In genomic region chr2:86360781-86361180, GRCh38 we compare ENCODE assay signal across 11 cellular contexts.
"Had no signal": no experiment of that assay in that cellular context is flagged by ENCODE, and none has a peak within 500 bp of the region (broad histone marks: within the 10 kb centered on the region; RNA-seq: fewer than 3 reads in every experiment).

No MANE protein-coding gene starts in this region.

- H3K4me1 Mint-ChIP-seq: natural killer cell had no signal

- ATAC-seq: natural killer cell had no signal

- DNase-seq: activated CD4-positive, alpha-beta T cell treated with anti-CD3 and anti-CD28 coated beads for 4 hours; activated naive CD4-positive, alpha-beta T cell treated with anti-CD3 and anti-CD28 coated beads for 36 hours; colonic mucosa; foreskin melanocyte; natural killer cell; occipital lobe; stimulated activated CD4-positive, alpha-beta T cell treated with anti-CD3 and anti-CD28 coated beads, Interleukin-12 subunit alpha, Interleukin-12 subunit beta, amount 100 ng/mL, for 4 hours; T-helper 1 cell; upper lobe of left lung had no signal

- H3K9me3 Mint-ChIP-seq: activated T-helper 1 cell treated with anti-CD3 and anti-CD28 coated beads, Interleukin-12 subunit alpha, Interleukin-12 subunit beta, Interleukin-2, Interleukin-4 antibody, amounts not matched to agents 30 ng/mL and 10 ng/mL and 1 ng/mL, durations not matched to agents 14 hours and 24 hours and 36 hours; natural killer cell; stimulated activated naive CD8-positive, alpha-beta T cell treated with anti-CD3 and anti-CD28 coated beads, Interleukin-15, Interleukin-2, amounts not matched to agents 100 ng/mL and 50 ng/mL, for 24 hours had no signal

- H3K36me3 Mint-ChIP-seq: natural killer cell had no signal

- H3K27ac Mint-ChIP-seq: activated naive CD4-positive, alpha-beta T cell treated with anti-CD3 and anti-CD28 coated beads for 36 hours; activated T-helper 1 cell treated with anti-CD3 and anti-CD28 coated beads, Interleukin-12 subunit alpha, Interleukin-12 subunit beta, Interleukin-2, Interleukin-4 antibody, amounts not matched to agents 30 ng/mL and 10 ng/mL and 1 ng/mL, durations not matched to agents 14 hours and 24 hours and 36 hours; natural killer cell; stimulated activated naive CD8-positive, alpha-beta T cell treated with anti-CD3 and anti-CD28 coated beads, Interleukin-15, Interleukin-2, amounts not matched to agents 100 ng/mL and 50 ng/mL, for 24 hours had no signal

- H3K4me3 Mint-ChIP-seq: activated naive CD4-positive, alpha-beta T cell treated with anti-CD3 and anti-CD28 coated beads for 36 hours; activated T-helper 1 cell treated with anti-CD3 and anti-CD28 coated beads, Interleukin-12 subunit alpha, Interleukin-12 subunit beta, Interleukin-2, Interleukin-4 antibody, amounts not matched to agents 30 ng/mL and 10 ng/mL and 1 ng/mL, durations not matched to agents 14 hours and 24 hours and 36 hours; natural killer cell; stimulated activated naive CD8-positive, alpha-beta T cell treated with anti-CD3 and anti-CD28 coated beads, Interleukin-15, Interleukin-2, amounts not matched to agents 100 ng/mL and 50 ng/mL, for 24 hours had no signal
